In genomic region chr1:63688302-63688701, GRCh38 we compare ENCODE assay signal across 21 cellular contexts.
DNase-seq lines count a peak whose midpoint lies in the region; TF ChIP-seq lines count a peak whose summit lies in the region.
"Had no signal": no experiment of that assay in that cellular context is flagged by ENCODE, and none has a peak within 500 bp of the region (broad histone marks: within the 10 kb centered on the region; RNA-seq: fewer than 3 reads in every experiment).

No MANE protein-coding gene starts in this region.

- H3K27me3 ChIP-seq in mesenchymal stem cell (ENCODE audit: control insufficient read depth in 1 of 2, insufficient read depth in 1 of 2, low read length in 2 of 2), result peaks cover 0 to 3% of the 10 kb centered on the region in 2 experiments
- H3K27me3 ChIP-seq: adrenal gland, spleen, tibial nerve had no signal

- H2BK120ac ChIP-seq in mesenchymal stem cell (ENCODE audit: low read depth, low read length), result no peak overlapping the region

- no peak overlapping the region for H3K14ac ChIP-seq in mesenchymal stem cell (ENCODE audit: low read length in 2 of 2)

- no peaks in the 10 kb centered on the region for H3K79me1 ChIP-seq in mesenchymal stem cell (replicated peaks; ENCODE audit: low read length, poor library complexity, severe bottlenecking)

- no peak for TF ChIP-seq CTCF in cardiac fibroblast (IDR thresholded peaks at IDR 0.05; ENCODE audit: low read depth, low read length)

- H3K9ac ChIP-seq in mesenchymal stem cell (ENCODE audit: low read length), result peak overlapping the region; percentile 50
- H3K9ac ChIP-seq: KMS-11 had no signal

- DNase-seq in AG08396 (ENCODE audit: low spot score) (peak; percentile 47), HS-27A (ENCODE audit: low read depth) (peak; percentile 72), cardiac fibroblast (ENCODE audit: low read depth in 2 of 2) (peak; percentile 74 to 76), mesenchymal stem cell (peak; percentile 26), NCI-H1694 treated with DMSO at 0.1 percent for 48 hours (lab: John Stamatoyannopoulos, UW) (no peak), activated T-cell treated with anti-CD3 and anti-CD28 coated beads for 4 hours (no peak), caudate nucleus (lab: John Stamatoyannopoulos, UW) (no peak)
- no peak for DNase-seq in activated naive CD4-positive, alpha-beta T cell treated with anti-CD3 and anti-CD28 coated beads, Interleukin-2, amount 50 U/mL, for 16 hours
- DNase-seq: activated CD4-positive, alpha-beta T cell treated with anti-CD3 and anti-CD28 coated beads, Interleukin-2, amount 10 ng/mL, durations not matched to agents 7 days and 5 days; activated CD8-positive, alpha-beta memory T cell treated with anti-CD3 and anti-CD28 coated beads, Interleukin-2, amount 10 ng/mL, durations not matched to agents 7 days and 5 days; adrenal gland; effector CD8-positive, alpha-beta T cell; NCI-H1694; NCI-H69; occipital lobe; spleen; stimulated activated CD4-positive, alpha-beta T cell treated with anti-CD3 and anti-CD28 coated beads, Interleukin-4, amount 100 ng/mL, for 4 hours; stimulated activated naive CD8-positive, alpha-beta T cell treated with anti-CD3 and anti-CD28 coated beads, Interleukin-15, amount 100 ng/mL, for 72 hours had no signal

- H2AFZ ChIP-seq in mesenchymal stem cell (ENCODE audit: low read depth, low read length), result no peak overlapping the region

- H3K18ac ChIP-seq in mesenchymal stem cell (ENCODE audit: low read depth in 1 of 2, low read length in 2 of 2), result no peak overlapping the region

- H2AK5ac ChIP-seq in mesenchymal stem cell (ENCODE audit: low read length, severe bottlenecking), result no peak overlapping the region

- no peak overlapping the region for H2BK15ac ChIP-seq in mesenchymal stem cell (ENCODE audit: low read depth, poor library complexity, severe bottlenecking)

- H3K4me1 ChIP-seq in mesenchymal stem cell (ENCODE audit: control insufficient read depth, insufficient read depth, low read depth, low read length), result peaks cover 3% of the 10 kb centered on the region
- H3K4me1 ChIP-seq: adrenal gland had no signal

- no peak overlapping the region for H4K8ac ChIP-seq in mesenchymal stem cell (ENCODE audit: low read length)

- WGBS in mesenchymal stem cell, result 95% methylated on average over 6 of the region's 6 CpGs

- H3K27ac ChIP-seq in mesenchymal stem cell (ENCODE audit: low read length, poor library complexity, severe bottlenecking) (no peak overlapping the region), caudate nucleus (ENCODE audit: low read depth, low read length) (no peak overlapping the region)
- H3K27ac ChIP-seq: adrenal gland, KMS-11, spleen, tibial nerve, VCaP had no signal

- no peak overlapping the region for H3K4ac ChIP-seq in mesenchymal stem cell (ENCODE audit: low read depth in 1 of 2, low read length in 2 of 2)

- H3K36me3 ChIP-seq in mesenchymal stem cell (ENCODE audit: control insufficient read depth in 1 of 2, insufficient read depth in 2 of 2, low read depth in 1 of 2, low read length in 2 of 2), result no peaks in the 10 kb centered on the region
- H3K36me3 ChIP-seq: adrenal gland, spleen, tibial nerve had no signal

- peak overlapping the region; percentile 55 for H4K91ac ChIP-seq in mesenchymal stem cell (ENCODE audit: low read length)

- no peak overlapping the region for H3K23ac ChIP-seq in mesenchymal stem cell (ENCODE audit: low read length in 2 of 2)

- no peaks in the 10 kb centered on the region for H3K9me3 ChIP-seq in mesenchymal stem cell (ENCODE audit: control insufficient read depth, low read length)
- H3K9me3 ChIP-seq: adrenal gland, spleen, tibial nerve had no signal

- no peak overlapping the region for H2BK5ac ChIP-seq in mesenchymal stem cell (ENCODE audit: low read depth, low read length, poor library complexity, severe bottlenecking)

- H3K4me3 ChIP-seq in cardiac fibroblast (replicated peaks in 1 of 2; ENCODE audit: low read depth in 2 of 2, low read length in 2 of 2), result no peak overlapping the region
- no peak overlapping the region for H3K4me3 ChIP-seq in mesenchymal stem cell (ENCODE audit: insufficient read depth in 1 of 2, low read depth in 1 of 2, low read length in 2 of 2)
- H3K4me3 ChIP-seq: adrenal gland, spleen, tibial nerve had no signal

- H3K4me2 ChIP-seq in mesenchymal stem cell (ENCODE audit: low read length, poor library complexity, severe bottlenecking), result no peak overlapping the region
- H3K4me2 ChIP-seq: KMS-11 had no signal

- H2BK12ac ChIP-seq in mesenchymal stem cell (ENCODE audit: low read length in 2 of 2), result no peak overlapping the region

Comparison
In these comparisons a context has a peak if more than half of its experiments do, and no peak if none do; other contexts are left out.
1. DNase-seq: peak in AG08396 (single experiment), HS-27A (single experiment), cardiac fibroblast (2 of 2) and mesenchymal stem cell (single experiment); none in NCI-H1694 treated with DMSO at 0.1 percent for 48 hours (single experiment), activated T-cell treated with anti-CD3 and anti-CD28 coated beads for 4 hours (single experiment), activated naive CD4-positive, alpha-beta T cell treated with anti-CD3 and anti-CD28 coated beads, Interleukin-2, amount 50 U/mL, for 16 hours (single experiment) and caudate nucleus (0 of 61).